ENCODE assay signal across 23 cellular contexts in the genomic region with DNA sequence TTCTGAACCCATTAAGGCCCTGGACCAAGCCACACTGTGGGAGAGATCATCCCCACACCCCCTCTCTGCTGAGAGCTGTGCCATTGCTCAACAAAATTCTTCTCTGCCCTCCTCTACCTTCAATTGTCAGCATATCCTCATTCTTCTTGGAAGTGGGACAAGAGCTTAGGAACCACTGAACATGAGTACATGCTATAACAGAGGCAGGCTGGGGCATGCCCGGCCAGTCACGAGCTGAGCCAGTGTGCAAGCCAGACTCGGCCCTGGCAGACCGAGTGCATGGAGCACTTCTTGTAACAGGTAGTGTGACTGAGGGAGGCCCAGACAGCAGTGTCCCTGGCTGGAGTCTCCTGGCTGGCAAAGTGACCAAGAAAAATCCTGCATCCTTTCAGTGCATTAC.
"Had no signal": no experiment of that assay in that cellular context is flagged by ENCODE, and none has a peak within 500 bp of the region (broad histone marks: within the 10 kb centered on the region; RNA-seq: fewer than 3 reads in every experiment).

No MANE protein-coding gene starts in this region.

- FAIRE-seq: kidney had no signal

- H3K9me3 ChIP-seq: lower lobe of right lung, transverse colon, uterus had no signal

- H3K4me1 ChIP-seq: heart right ventricle, lower lobe of right lung, neural progenitor cell, sigmoid colon, transverse colon, uterus had no signal

- H3K36me3 ChIP-seq: cardiac muscle cell, heart right ventricle, lower lobe of right lung, neural progenitor cell, sigmoid colon, stomach, transverse colon, uterus had no signal

- ATAC-seq: activated naive CD8-positive, alpha-beta T cell treated with anti-CD3 and anti-CD28 coated beads, Interleukin-2, amount 50 U/mL, for 24 hours; activated T-cell treated with anti-CD3 and anti-CD28 coated beads, Interleukin-2, amount 50 U/mL, for 72 hours; heart right ventricle; left lobe of liver; lower lobe of right lung; stimulated activated memory B cell treated with anti-CD40 and anti-IgM and Interleukin-4, amounts not matched to agents 10 μg/mL and 1 μg/mL and 100 μg/mL, for 72 hours had no signal

- H3K4me3 ChIP-seq: cardiac muscle cell, heart right ventricle, lower lobe of right lung, neural progenitor cell, sigmoid colon, smooth muscle cell, stomach, transverse colon, uterus had no signal

- H3K27me3 ChIP-seq: cardiac muscle cell, heart right ventricle, neural progenitor cell, sigmoid colon, stomach, transverse colon, uterus had no signal

- DNase-seq: activated CD4-positive, alpha-beta memory T cell treated with anti-CD3 and anti-CD28 coated beads for 36 hours; activated CD4-positive, alpha-beta T cell treated with anti-CD3 and anti-CD28 coated beads for 48 hours; activated effector memory CD4-positive, alpha-beta T cell treated with anti-CD3 and anti-CD28 coated beads, Interleukin-2, amount 50 U/mL, for 16 hours; activated naive CD4-positive, alpha-beta T cell treated with anti-CD3 and anti-CD28 coated beads, Interleukin-2, amount 10 ng/mL, durations not matched to agents 7 days and 5 days; activated naive CD8-positive, alpha-beta T cell treated with anti-CD3 and anti-CD28 coated beads, Interleukin-2, amount 50 U/mL, for 24 hours; activated T-cell treated with anti-CD3 and anti-CD28 coated beads, Interleukin-2, amount 50 U/mL, for 72 hours; effector CD8-positive, alpha-beta T cell; heart right ventricle; kidney; lower lobe of right lung; naive B cell; retina; sigmoid colon; stimulated activated CD4-positive, alpha-beta T cell treated with anti-CD3 and anti-CD28 coated beads, Interleukin-15, amount 100 ng/mL, for 24 hours; stomach; T1000; transverse colon; uterus had no signal

- H3K27ac ChIP-seq: cardiac muscle cell, heart right ventricle, lower lobe of right lung, neural progenitor cell, sigmoid colon, stomach, transverse colon, uterus had no signal
